Comparison of ENCODE assay signal across 11 cellular contexts in genomic region chr11:32213223-32213622, GRCh38.
A peak's percentile ranks its signal among the peaks of the same experiment; 100 is the strongest.
DNase-seq lines count a peak whose midpoint lies in the region; ATAC-seq and TF ChIP-seq lines count a peak whose summit lies in the region.
"Had no signal": no experiment of that assay in that cellular context is flagged by ENCODE, and none has a peak within 500 bp of the region (broad histone marks: within the 10 kb centered on the region; RNA-seq: fewer than 3 reads in every experiment).

No MANE protein-coding gene starts in this region.

- H3K4me3 ChIP-seq in fibroblast of the aortic adventitia (ENCODE audit: low read depth, low read length): no peak overlapping the region
- H3K4me3 ChIP-seq in tibial nerve: no peak overlapping the region
- H3K4me3 ChIP-seq: dorsolateral prefrontal cortex had no signal

- H3K36me3 ChIP-seq in tibial nerve: no peaks in the 10 kb centered on the region

- H3K9me3 ChIP-seq in tibial nerve: no peaks in the 10 kb centered on the region

- TF ChIP-seq EP300 in tibial nerve (IDR thresholded peaks at IDR 0.05): no peak

- ATAC-seq in GM18519 (IDR thresholded peaks at IDR 0.05; ENCODE audit: low FRiP score, unreplicated experiment): no peak

- DNase-seq in stimulated activated CD4-positive, alpha-beta T cell treated with anti-CD3 and anti-CD28 coated beads, Interleukin-12 subunit alpha, Interleukin-12 subunit beta, amount 100 ng/mL, for 48 hours (ENCODE audit: low read depth in 2 of 3, low spot score in 1 of 3): peak in 2 of 3 donors; percentile 23 to 28
- DNase-seq in stimulated activated CD4-positive, alpha-beta T cell treated with anti-CD3 and anti-CD28 coated beads, Interleukin-4, amount 100 ng/mL, for 1 hour: no peak
- DNase-seq in RPMI7951 (ENCODE audit: low read depth): peak; percentile 83
- DNase-seq in fibroblast of the aortic adventitia (ENCODE audit: low read depth): peak; percentile 58
- DNase-seq in stromal cell of bone marrow (ENCODE audit: low read depth): peak; percentile 93
- no peak for DNase-seq in tibial nerve (ENCODE audit: low spot score in 2 of 2)
- DNase-seq in dedifferentiated amniotic fluid mesenchymal stem cell (ENCODE audit: extremely low spot score): no peak
- DNase-seq: CD8-positive, alpha-beta memory T cell; dorsolateral prefrontal cortex; Right ventricle myocardium superior had no signal

- no peak overlapping the region for H3K27ac ChIP-seq in tibial nerve
- H3K27ac ChIP-seq: dorsolateral prefrontal cortex had no signal

- H3K4me1 ChIP-seq in tibial nerve: no peaks in the 10 kb centered on the region

- no peak for TF ChIP-seq POLR2A in tibial nerve (IDR thresholded peaks at IDR 0.05)

- 41 to 53% methylated on average over 5 of the region's 5 CpGs for WGBS in tibial nerve, 2 donors

- no peak for TF ChIP-seq CTCF in fibroblast of the aortic adventitia (IDR thresholded peaks at IDR 0.05; ENCODE audit: insufficient read depth, low read length)
- TF ChIP-seq CTCF in tibial nerve (IDR thresholded peaks at IDR 0.05): no peak

- no peaks in the 10 kb centered on the region for H3K27me3 ChIP-seq in tibial nerve

Comparison
In these comparisons a context has a peak if more than half of its experiments do, and no peak if none do; other contexts are left out.
1. DNase-seq: peak in stimulated activated CD4-positive, alpha-beta T cell treated with anti-CD3 and anti-CD28 coated beads, Interleukin-12 subunit alpha, Interleukin-12 subunit beta, amount 100 ng/mL, for 48 hours (2 of 3), RPMI7951 (single experiment), fibroblast of the aortic adventitia (single experiment) and stromal cell of bone marrow (single experiment); none in stimulated activated CD4-positive, alpha-beta T cell treated with anti-CD3 and anti-CD28 coated beads, Interleukin-4, amount 100 ng/mL, for 1 hour (single experiment), tibial nerve (0 of 2) and dedifferentiated amniotic fluid mesenchymal stem cell (single experiment).